12 cellular contexts compared by ENCODE assay signal in the genomic region with DNA sequence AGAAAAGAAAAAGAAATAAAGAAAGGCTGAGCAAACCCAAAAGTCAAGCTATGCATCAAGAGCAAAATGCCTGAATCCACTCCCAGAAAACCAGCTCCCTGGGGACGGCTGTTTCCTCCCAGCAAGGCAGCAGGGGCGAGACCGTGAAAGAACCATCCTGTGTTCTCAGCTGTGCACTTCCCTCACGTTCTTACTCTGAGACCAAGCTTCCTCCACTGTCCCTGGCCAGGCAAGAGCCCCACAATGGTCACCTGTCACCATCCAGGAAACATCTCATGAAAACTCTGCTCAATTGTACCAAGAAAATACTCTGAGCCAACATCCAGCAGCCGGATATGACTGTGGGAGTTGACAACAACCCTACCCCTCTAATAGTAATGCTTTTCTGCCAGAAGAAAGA. TPM values are rescaled to one million over a fixed set of nuclear protein-coding genes. Genes with fewer than 3 reads are reported as not detected.
DNase-seq lines count a peak whose midpoint lies in the region; ATAC-seq and TF ChIP-seq lines count a peak whose summit lies in the region.
"Had no signal": no experiment of that assay in that cellular context is flagged by ENCODE, and none has a peak within 500 bp of the region (broad histone marks: within the 10 kb centered on the region; RNA-seq: fewer than 3 reads in every experiment).

No MANE protein-coding gene starts in this region.

- H3K4me3 ChIP-seq in fibroblast of pulmonary artery (replicated peaks; ENCODE audit: low read depth, low read length), result no peak overlapping the region
- H3K4me3 ChIP-seq in subcutaneous abdominal adipose tissue (ENCODE audit: low read depth in 1 of 5, low read length in 5 of 5), result peak overlapping the region in 1 of 5 donors; percentile 50
- H3K4me3 ChIP-seq: GM23248 had no signal

- H3K27me3 Mint-ChIP-seq in activated T-cell treated with anti-CD3 and anti-CD28 coated beads, Interleukin-2, amount 50 U/mL, for 72 hours (ENCODE audit: low read depth), result no peaks in the 10 kb centered on the region

- H3K9ac ChIP-seq in subcutaneous abdominal adipose tissue (ENCODE audit: low read length in 5 of 5), result peak overlapping the region in 1 of 5 donors; percentile 47
- H3K9ac ChIP-seq: GM23248 had no signal

- peak overlapping the region; percentile 44 for H3K27ac ChIP-seq in subcutaneous abdominal adipose tissue (ENCODE audit: low read depth, low read length)
- H3K27ac ChIP-seq: GM23248 had no signal

- H3K9me3 Mint-ChIP-seq in activated T-cell treated with anti-CD3 and anti-CD28 coated beads, Interleukin-2, amount 50 U/mL, for 72 hours, result no peaks in the 10 kb centered on the region
- H3K9me3 Mint-ChIP-seq: T-helper 1 cell treated with Interleukin-12 subunit alpha and Interleukin-12 subunit beta and Interleukin-4 antibody, amounts not matched to agents 30 μg/mL and 1 μg/mL, for 36 hours had no signal

- H3K4me1 Mint-ChIP-seq in activated T-cell treated with anti-CD3 and anti-CD28 coated beads, Interleukin-2, amount 50 U/mL, for 72 hours (ENCODE audit: low read depth), result peaks cover 6% of the 10 kb centered on the region

- no peaks in the 10 kb centered on the region for H3K27me3 ChIP-seq in subcutaneous abdominal adipose tissue (ENCODE audit: control insufficient read depth in 5 of 5, insufficient read depth in 4 of 5, low read length in 5 of 5)

- no peaks in the 10 kb centered on the region for H3K9me3 ChIP-seq in subcutaneous abdominal adipose tissue (ENCODE audit: control insufficient read depth in 5 of 5, low read length in 5 of 5)

- H3K36me3 Mint-ChIP-seq in activated T-cell treated with anti-CD3 and anti-CD28 coated beads, Interleukin-2, amount 50 U/mL, for 72 hours (ENCODE audit: insufficient read depth in 2 of 2), result no peaks in the 10 kb centered on the region

- no peak overlapping the region for H3K27ac Mint-ChIP-seq in activated T-cell treated with anti-CD3 and anti-CD28 coated beads, Interleukin-2, amount 50 U/mL, for 72 hours
- H3K27ac Mint-ChIP-seq: T-helper 1 cell treated with Interleukin-12 subunit alpha and Interleukin-12 subunit beta and Interleukin-4 antibody, amounts not matched to agents 30 μg/mL and 1 μg/mL, for 36 hours had no signal

- H3K36me3 ChIP-seq in subcutaneous abdominal adipose tissue (ENCODE audit: control insufficient read depth in 5 of 5, insufficient read depth in 5 of 5, low read length in 5 of 5), result peaks cover 0 to 4% (median 0%) of the 10 kb centered on the region in 5 donors

- DNase-seq in fibroblast of pulmonary artery (ENCODE audit: low read depth), result peak; percentile 58
- no peak for DNase-seq in EL
- no peak for DNase-seq in Ammon's horn (ENCODE audit: low spot score)
- DNase-seq in activated T-cell treated with anti-CD3 and anti-CD28 coated beads, Interleukin-2, amount 50 U/mL, for 72 hours, result no peak
- DNase-seq: activated gamma-delta T cell, GM23248, NCI-H2227 treated with DMSO at 0.1 percent for 48 hours had no signal

- ATAC-seq in GM19395 (IDR thresholded peaks at IDR 0.05; ENCODE audit: unreplicated experiment) (peak; percentile 65), HG03442 (IDR thresholded peaks at IDR 0.05; ENCODE audit: unreplicated experiment) (peak; percentile 41), HG03521 (IDR thresholded peaks at IDR 0.05; ENCODE audit: unreplicated experiment) (no peak)
- no peak for ATAC-seq in activated T-cell treated with anti-CD3 and anti-CD28 coated beads, Interleukin-2, amount 50 U/mL, for 72 hours (replicated peaks in 1 of 2)

- no peak for TF ChIP-seq CTCF in fibroblast of pulmonary artery (IDR thresholded peaks at IDR 0.05; ENCODE audit: low read length, missing control alignments)

- H3K4me1 ChIP-seq in subcutaneous abdominal adipose tissue (ENCODE audit: control insufficient read depth in 5 of 5, insufficient read depth in 5 of 5, low read length in 5 of 5), result peaks cover 9 to 72% (median 47%) of the 10 kb centered on the region in 5 donors

- H3K4me3 Mint-ChIP-seq in activated T-cell treated with anti-CD3 and anti-CD28 coated beads, Interleukin-2, amount 50 U/mL, for 72 hours, result no peak overlapping the region
- H3K4me3 Mint-ChIP-seq: T-helper 1 cell treated with Interleukin-12 subunit alpha and Interleukin-12 subunit beta and Interleukin-4 antibody, amounts not matched to agents 30 μg/mL and 1 μg/mL, for 36 hours had no signal

RNA-seq across cellular contexts. Expression of gene RAB20, which starts 22.9 kb away (rescaled TPM):
- 1 to 10 TPM; 1.8 to 3.0 TPM for total RNA-seq in activated T-cell treated with anti-CD3 and anti-CD28 coated beads, Interleukin-2, amount 50 U/mL, for 72 hours

Comparison
In these comparisons a context has a peak if more than half of its experiments do, and no peak if none do; other contexts are left out.
1. ATAC-seq: peak in GM19395 (single experiment) and HG03442 (single experiment); none in HG03521 (single experiment) and activated T-cell treated with anti-CD3 and anti-CD28 coated beads, Interleukin-2, amount 50 U/mL, for 72 hours (0 of 2).